8 cellular contexts compared by ENCODE assay signal in genomic region chr20:58870293-58871014, GRCh38. TPM values are rescaled to one million over a fixed set of nuclear protein-coding genes. Genes with fewer than 3 reads are reported as not detected.
DNase-seq lines count a peak whose midpoint lies in the region; ATAC-seq and TF ChIP-seq lines count a peak whose summit lies in the region.

No MANE protein-coding gene starts in this region.

- H3K27ac Mint-ChIP-seq in activated naive CD8-positive, alpha-beta T cell treated with anti-CD3 and anti-CD28 coated beads for 36 hours, result no peak overlapping the region

- peak; percentile 88 for TF ChIP-seq CTCF in LNCAP (IDR thresholded peaks at IDR 0.05)

- no peaks in the 10 kb centered on the region for H3K9me3 Mint-ChIP-seq in activated naive CD8-positive, alpha-beta T cell treated with anti-CD3 and anti-CD28 coated beads for 36 hours

- no peaks in the 10 kb centered on the region for H3K36me3 Mint-ChIP-seq in activated naive CD8-positive, alpha-beta T cell treated with anti-CD3 and anti-CD28 coated beads for 36 hours

- H3K4me1 Mint-ChIP-seq in activated naive CD8-positive, alpha-beta T cell treated with anti-CD3 and anti-CD28 coated beads for 36 hours, result peaks cover 9% of the 10 kb centered on the region

- H3K27me3 Mint-ChIP-seq in activated naive CD8-positive, alpha-beta T cell treated with anti-CD3 and anti-CD28 coated beads for 36 hours, result peaks cover 11% of the 10 kb centered on the region

- intact Hi-C loops in Right ventricle myocardium superior (cut with DNase I) (loop anchor here (5.0 kb wide), 2 partner anchors 352 to 532 kb away; no protein-coding TSS in a partner anchor), posterior cingulate gyrus (cut with DNase I) (loop anchor here (1.0 to 2.0 kb wide), 2 partner anchors 352 to 584 kb away; no protein-coding TSS in a partner anchor)

- no peak overlapping the region for H3K4me3 Mint-ChIP-seq in activated naive CD8-positive, alpha-beta T cell treated with anti-CD3 and anti-CD28 coated beads for 36 hours

- ATAC-seq in Right ventricle myocardium superior (ENCODE audit: poor library complexity) (peak; percentile 88), GM21515 (IDR thresholded peaks at IDR 0.05; ENCODE audit: unreplicated experiment) (no peak)

- peak; percentile 76 for DNase-seq in ELR (ENCODE audit: low read depth)
- DNase-seq in SHP77 treated with DMSO at 0.1 percent for 48 hours (lab: John Stamatoyannopoulos, UW), result peak; percentile 65
- peak; percentile 49 for DNase-seq in activated naive CD8-positive, alpha-beta T cell treated with anti-CD3 and anti-CD28 coated beads for 36 hours
- DNase-seq in Right ventricle myocardium superior, result peak; percentile 71
- peak in 9 of 10 donors; percentile 50 to 94 (median 73) for DNase-seq in posterior cingulate gyrus
- no peak for DNase-seq in GOT3 (lab: John Stamatoyannopoulos, UW)

RNA-seq across cellular contexts. Expression of gene GNAS, which starts 17.9 kb away (rescaled TPM):
- total RNA-seq in activated naive CD8-positive, alpha-beta T cell treated with anti-CD3 and anti-CD28 coated beads for 36 hours, result 100 to 1,000 TPM; 779 to 785 TPM
- total RNA-seq in Right ventricle myocardium superior, result 1,453 TPM

RNA-seq across cellular contexts. Expression of gene GNAS-AS1, which starts 19.8 kb away (rescaled TPM):
- total RNA-seq in activated naive CD8-positive, alpha-beta T cell treated with anti-CD3 and anti-CD28 coated beads for 36 hours, result 1 to 10 TPM; 1.0 to 1.3 TPM
- 0.13 TPM for total RNA-seq in Right ventricle myocardium superior
